ENCODE assay signal across 19 cellular contexts in genomic region chr17:73402466-73402865, GRCh38.
DNase-seq lines count a peak whose midpoint lies in the region; ATAC-seq and TF ChIP-seq lines count a peak whose summit lies in the region.
"Had no signal": no experiment of that assay in that cellular context is flagged by ENCODE, and none has a peak within 500 bp of the region (broad histone marks: within the 10 kb centered on the region; RNA-seq: fewer than 3 reads in every experiment).

No MANE protein-coding gene starts in this region.

- H2AK5ac ChIP-seq in neuronal stem cell (ENCODE audit: low read depth, low read length): no peak overlapping the region

- H3K36me3 ChIP-seq in right atrium auricular region: no peaks in the 10 kb centered on the region
- H3K36me3 ChIP-seq in HEK293 (ENCODE audit: control insufficient read depth in 2 of 2, insufficient read depth in 1 of 2, low read length in 2 of 2): peaks cover 0 to 11% of the 10 kb centered on the region in 2 experiments; a peak in 2 of 3 replicates
- H3K36me3 ChIP-seq in neuronal stem cell (replicated peaks in 1 of 2; ENCODE audit: control insufficient read depth in 2 of 2, insufficient read depth in 2 of 2, low read length in 2 of 2): peaks cover 35 to 63% of the 10 kb centered on the region in 2 donors
- no peaks in the 10 kb centered on the region for H3K36me3 ChIP-seq in SK-N-SH (replicated peaks in 1 of 2; ENCODE audit: control insufficient read depth in 1 of 2, insufficient read depth in 2 of 2, low read length in 1 of 2)

- H3K14ac ChIP-seq in neuronal stem cell (ENCODE audit: low read length): no peak overlapping the region

- H3K79me1 ChIP-seq in neuronal stem cell (ENCODE audit: low read depth, low read length): no peaks in the 10 kb centered on the region

- H3K9me3 ChIP-seq in right atrium auricular region: no peaks in the 10 kb centered on the region
- no peaks in the 10 kb centered on the region for H3K9me3 ChIP-seq in HEK293 (ENCODE audit: control insufficient read depth, insufficient read depth, low read depth, low read length)
- no peaks in the 10 kb centered on the region for H3K9me3 ChIP-seq in neuronal stem cell (replicated peaks in 1 of 2; ENCODE audit: control insufficient read depth in 2 of 2, insufficient read depth in 1 of 2, low read depth in 1 of 2, low read length in 2 of 2)
- no peaks in the 10 kb centered on the region for H3K9me3 ChIP-seq in SK-N-SH
- H3K9me3 ChIP-seq: A549 had no signal

- no peak overlapping the region for H2BK15ac ChIP-seq in neuronal stem cell (ENCODE audit: low read length)

- CTCF ChIA-PET in HEK293 (lab: Yijun Ruan, JAX) (interaction anchor here (1.1 to 1.2 kb wide), 2 partner anchors 26 to 32 kb away, joined by 3 to 4 read pairs; no protein-coding TSS in a partner anchor), SK-N-SH (lab: Yijun Ruan, JAX) (interaction anchor here (1.3 kb wide), 1 partner anchor 32 kb away, joined by 4 read pairs; no protein-coding TSS in a partner anchor)

- no peak overlapping the region for H4K8ac ChIP-seq in neuronal stem cell (ENCODE audit: low read depth, low read length)

- no peak for ATAC-seq in Right ventricle myocardium inferior
- ATAC-seq in GM19467 (IDR thresholded peaks at IDR 0.05; ENCODE audit: unreplicated experiment): no peak
- ATAC-seq: A549; CD8-positive, alpha-beta T cell; GM12878 had no signal

- no peak overlapping the region for H2BK5ac ChIP-seq in neuronal stem cell (ENCODE audit: low read length)

- H3K79me2 ChIP-seq in SK-N-SH (ENCODE audit: insufficient read depth): no peaks in the 10 kb centered on the region

- H3F3A ChIP-seq in SK-N-SH (replicated peaks; ENCODE audit: insufficient read depth): no peaks in the 10 kb centered on the region

- no peak overlapping the region for H3K4me2 ChIP-seq in neuronal stem cell (ENCODE audit: insufficient read depth, low read length, poor library complexity, severe bottlenecking)
- H3K4me2 ChIP-seq in SK-N-SH: no peak overlapping the region
- H3K4me2 ChIP-seq: A549 had no signal

- POLR2A ChIA-PET in HEK293 (lab: Yijun Ruan, JAX): no interaction called here
- POLR2A ChIA-PET in SK-N-SH (lab: Yijun Ruan, JAX): no interaction called here

- WGBS in neuronal stem cell (ENCODE audit: extremely low coverage in 2 of 2, insufficient read length in 2 of 2, insufficient replicate concordance in 1 of 2), 2 donors: no CpG with 5 or more reads among the region's 7 CpGs
- 44% methylated on average over 7 of the region's 7 CpGs for WGBS in SK-N-SH (ENCODE audit: low lambda C conversion rate)

- intact Hi-C loops in Right ventricle myocardium inferior (cut with DNase I): no loop called here
- intact Hi-C loops in dorsolateral prefrontal cortex (cut with DNase I): no loop called here

- H3K23ac ChIP-seq in neuronal stem cell (ENCODE audit: low read depth, low read length, poor library complexity): no peak overlapping the region

- peak; percentile 11 for DNase-seq in Right ventricle myocardium inferior (ENCODE audit: missing footprints)
- DNase-seq in right atrium auricular region (ENCODE audit: low spot score): no peak
- no peak for DNase-seq in dorsolateral prefrontal cortex
- DNase-seq in neuronal stem cell (ENCODE audit: low spot score): no peak
- DNase-seq in SK-N-SH: no peak
- DNase-seq in mesenteric fat pad (ENCODE audit: low spot score): no peak
- DNase-seq: AML-193; Calu3; CD8-positive, alpha-beta T cell; DMS79 treated with DMSO at 0.1 percent for 48 hours; GM23248; HCEC 1CT; HFFc6 had no signal

- H3K27ac ChIP-seq in right atrium auricular region: no peak overlapping the region
- H3K27ac ChIP-seq in HEK293 (ENCODE audit: extremely low read depth, low read depth, low read length): no peak overlapping the region
- H3K27ac ChIP-seq in dorsolateral prefrontal cortex: peak overlapping the region in 4 of 59 donors; percentile 30 to 76 (median 49)
- no peak overlapping the region for H3K27ac ChIP-seq in neuronal stem cell (replicated peaks; ENCODE audit: low read length)
- no peak overlapping the region for H3K27ac ChIP-seq in SK-N-SH (ENCODE audit: low read depth in 2 of 2, low read length in 1 of 2)
- H3K27ac ChIP-seq: 22Rv1, A549, GM23248, HL-60 had no signal

- no peak for TF ChIP-seq RAD21 in SK-N-SH (IDR thresholded peaks at IDR 0.05; ENCODE audit: low read length)

- no peak overlapping the region for H2BK12ac ChIP-seq in neuronal stem cell (ENCODE audit: low read length)

- no peak overlapping the region for H4K91ac ChIP-seq in neuronal stem cell (ENCODE audit: low read depth, low read length, poor library complexity)

- H3K4me3 ChIP-seq in right atrium auricular region: no peak overlapping the region
- no peak overlapping the region for H3K4me3 ChIP-seq in HEK293 (ENCODE audit: low read depth, low read length)
- H3K4me3 ChIP-seq in dorsolateral prefrontal cortex: peak overlapping the region in 33 of 59 donors; percentile 15 to 52 (median 35)
- no peak overlapping the region for H3K4me3 ChIP-seq in neuronal stem cell (ENCODE audit: low read length in 2 of 2)
- H3K4me3 ChIP-seq in SK-N-SH (ENCODE audit: low read depth in 2 of 2, low read length in 1 of 2): no peak overlapping the region
- H3K4me3 ChIP-seq: A549, GM12878, GM23248 had no signal

- TF ChIP-seq CTCF in right atrium auricular region (IDR thresholded peaks at IDR 0.05) (no peak), HEK293 (tag by site-specific recombination; IDR thresholded peaks at IDR 0.05) (no peak), dorsolateral prefrontal cortex (IDR thresholded peaks at IDR 0.05 in 54 of 56, conservative IDR thresholded peaks at IDR 0.05 in 2 of 56; ENCODE audit: low read depth in 1 of 56, partially characterized antibody in 56 of 56) (no peak), SK-N-SH (IDR thresholded peaks at IDR 0.05) (no peak)

- no peak overlapping the region for H3K9ac ChIP-seq in neuronal stem cell (ENCODE audit: low read depth, low read length, poor library complexity)
- H3K9ac ChIP-seq in SK-N-SH: no peak overlapping the region
- H3K9ac ChIP-seq: GM23248 had no signal

- no peaks in the 10 kb centered on the region for H3K27me3 ChIP-seq in right atrium auricular region
- H3K27me3 ChIP-seq in dorsolateral prefrontal cortex: no peaks in the 10 kb centered on the region
- H3K27me3 ChIP-seq in neuronal stem cell (ENCODE audit: control insufficient read depth in 3 of 3, insufficient read depth in 3 of 3, low read depth in 1 of 3, low read length in 3 of 3): no peaks in the 10 kb centered on the region
- peaks cover 6% of the 10 kb centered on the region; the same call in 1 of the 2 replicates for H3K27me3 ChIP-seq in SK-N-SH (ENCODE audit: insufficient read depth)

- no peak overlapping the region for H3K4ac ChIP-seq in neuronal stem cell (ENCODE audit: low read length)

- H3K18ac ChIP-seq in neuronal stem cell (ENCODE audit: low read length): no peak overlapping the region

- no peak for TF ChIP-seq EP300 in SK-N-SH (IDR thresholded peaks at IDR 0.05; ENCODE audit: borderline replicate concordance in 1 of 2, low read depth in 1 of 2, low read length in 1 of 2)

- no peaks in the 10 kb centered on the region for H3K9me2 ChIP-seq in SK-N-SH

- peak overlapping the region; percentile 67 for H2AFZ ChIP-seq in neuronal stem cell (ENCODE audit: low read length)
- H2AFZ ChIP-seq in SK-N-SH (ENCODE audit: low read depth): no peak overlapping the region
- H2AFZ ChIP-seq: GM23248 had no signal

- no peak overlapping the region for H2BK120ac ChIP-seq in neuronal stem cell (ENCODE audit: low read depth, low read length)

- no peaks in the 10 kb centered on the region for H3K4me1 ChIP-seq in right atrium auricular region
- no peaks in the 10 kb centered on the region for H3K4me1 ChIP-seq in HEK293 (ENCODE audit: control insufficient read depth, insufficient read depth, low read length)
- peaks cover 2 to 6% of the 10 kb centered on the region in 2 donors for H3K4me1 ChIP-seq in neuronal stem cell (ENCODE audit: control insufficient read depth in 2 of 2, insufficient read depth in 1 of 2, low read depth in 1 of 2, low read length in 2 of 2)
- H3K4me1 ChIP-seq in SK-N-SH (ENCODE audit: control insufficient read depth in 1 of 2, insufficient read depth in 2 of 2, low read depth in 1 of 2, low read length in 1 of 2): no peaks in the 10 kb centered on the region; a peak in 1 of 4 replicates
- H3K4me1 ChIP-seq: A549 had no signal

- H4K20me1 ChIP-seq in SK-N-SH (ENCODE audit: insufficient read depth): no peaks in the 10 kb centered on the region

TF ChIP-seq in HEK293, 187 proteins besides CTCF, POLR2A, EP300 and RAD21:
- peak; percentile 81 for TF ChIP-seq ZNF121 (tag by site-specific recombination; IDR thresholded peaks at IDR 0.05)
- TF ChIP-seq, protein P1, sequence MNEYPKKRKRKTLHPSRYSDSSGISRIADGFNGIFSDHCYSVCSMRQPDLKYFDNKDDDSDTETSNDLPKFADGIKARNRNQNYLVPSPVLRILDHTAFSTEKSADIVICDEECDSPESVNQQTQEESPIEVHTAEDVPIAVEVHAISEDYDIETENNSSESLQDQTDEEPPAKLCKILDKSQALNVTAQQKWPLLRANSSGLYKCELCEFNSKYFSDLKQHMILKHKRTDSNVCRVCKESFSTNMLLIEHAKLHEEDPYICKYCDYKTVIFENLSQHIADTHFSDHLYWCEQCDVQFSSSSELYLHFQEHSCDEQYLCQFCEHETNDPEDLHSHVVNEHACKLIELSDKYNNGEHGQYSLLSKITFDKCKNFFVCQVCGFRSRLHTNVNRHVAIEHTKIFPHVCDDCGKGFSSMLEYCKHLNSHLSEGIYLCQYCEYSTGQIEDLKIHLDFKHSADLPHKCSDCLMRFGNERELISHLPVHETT (tag by site-specific recombination; IDR thresholded peaks at IDR 0.05): no peak

TF ChIP-seq in SK-N-SH, 30 proteins besides CTCF, POLR2A, EP300 and RAD21 (continues in another document):
- no peak for TF ChIP-seq SMC3 (IDR thresholded peaks at IDR 0.05; ENCODE audit: low read depth, low read length)
- no peak for TF ChIP-seq CHD2 (IDR thresholded peaks at IDR 0.05; ENCODE audit: low read length, partially characterized antibody)
- no peak for TF ChIP-seq YY1 (IDR thresholded peaks at IDR 0.05; ENCODE audit: low read depth)
- TF ChIP-seq RFX5 (IDR thresholded peaks at IDR 0.05; ENCODE audit: low read length): no peak
- no peak for TF ChIP-seq MEF2A (IDR thresholded peaks at IDR 0.05; ENCODE audit: borderline replicate concordance, low read depth)
- TF ChIP-seq RCOR1 (IDR thresholded peaks at IDR 0.05; ENCODE audit: low read length): no peak
- TF ChIP-seq TCF12 (IDR thresholded peaks at IDR 0.05): no peak
- TF ChIP-seq POLR2AphosphoS5 (IDR thresholded peaks at IDR 0.05; ENCODE audit: low read depth, low read length): no peak

Comparison
In these comparisons a context has a peak if more than half of its experiments do, and no peak if none do; other contexts are left out.
1. H3K4me3 ChIP-seq: peak in dorsolateral prefrontal cortex (33 of 59); none in right atrium auricular region (0 of 2), HEK293 (single experiment), neuronal stem cell (0 of 2) and SK-N-SH (0 of 2).